In genomic region chr3:185253645-185254410, GRCh38 we compare ENCODE assay signal across 8 cellular contexts. TPM values are rescaled to one million over a fixed set of nuclear protein-coding genes. Genes with fewer than 3 reads are reported as not detected.
DNase-seq lines count a peak whose midpoint lies in the region; ATAC-seq and TF ChIP-seq lines count a peak whose summit lies in the region.

Gene EHHADH (minus strand): TSS chr3:185254049. CDS start chr3:185254022, 27 bp downstream.

- H3K9ac ChIP-seq in HUES6 (ENCODE audit: low read length) (peak within 1 kb of the TSS; percentile 62), SK-N-MC (ENCODE audit: insufficient read length) (peak within 1 kb of the TSS; percentile 86)

- peaks cover 7% of the 10 kb centered on the region in 2 donors for H3K9me3 Mint-ChIP-seq in activated naive CD4-positive, alpha-beta T cell treated with anti-CD3 and anti-CD28 coated beads, Interleukin-2, amount 50 U/mL, for 72 hours

- H3K27ac ChIP-seq in HUES6 (ENCODE audit: low read depth, low read length) (no peak within 1 kb of the TSS), SK-N-MC (peak within 1 kb of the TSS; percentile 50; the same call in 1 of the 2 replicates), tibial nerve (peak within 1 kb of the TSS in 3 of 4 donors; percentile 56 to 77 (median 61))

- no peaks in the 10 kb centered on the region for H3K36me3 ChIP-seq in HUES6 (ENCODE audit: control insufficient read depth, insufficient read depth, low read length)
- H3K36me3 ChIP-seq in SK-N-MC (ENCODE audit: insufficient read depth, low read length), result no peaks in the 10 kb centered on the region
- H3K36me3 ChIP-seq in tibial nerve, result no peaks in the 10 kb centered on the region

- H3K4me1 ChIP-seq in HUES6 (ENCODE audit: control insufficient read depth, insufficient read depth, low read length) (no peaks in the 10 kb centered on the region), tibial nerve (no peaks in the 10 kb centered on the region)

- peak in 1 of 5 experiments; percentile 17 for TF ChIP-seq CTCF in tibial nerve (IDR thresholded peaks at IDR 0.05)

- H3K27ac Mint-ChIP-seq in activated naive CD4-positive, alpha-beta T cell treated with anti-CD3 and anti-CD28 coated beads, Interleukin-2, amount 50 U/mL, for 72 hours, result no peak within 1 kb of the TSS

- H3K36me3 Mint-ChIP-seq in activated naive CD4-positive, alpha-beta T cell treated with anti-CD3 and anti-CD28 coated beads, Interleukin-2, amount 50 U/mL, for 72 hours, result peaks cover 10 to 19% of the 10 kb centered on the region in 2 donors

- intact Hi-C loops in Right ventricle myocardium superior (cut with DNase I) (no loop called here), posterior cingulate gyrus (cut with DNase I) (no loop called here)

- peak; percentile 96 to 97 for ATAC-seq in activated naive CD4-positive, alpha-beta T cell treated with anti-CD3 and anti-CD28 coated beads, Interleukin-2, amount 50 U/mL, for 72 hours
- ATAC-seq in Right ventricle myocardium superior (ENCODE audit: poor library complexity), result peak; percentile 100

- TF ChIP-seq EP300 in tibial nerve (IDR thresholded peaks at IDR 0.05), result peak in 1 of 2 donors; percentile 41

- 7 to 8% methylated on average over 51 to 53 of the region's 53 CpGs for WGBS in tibial nerve, 2 donors

- H3K4me3 ChIP-seq in HUES6 (ENCODE audit: low read depth, low read length) (peak within 1 kb of the TSS; percentile 69), SK-N-MC (peak within 1 kb of the TSS; percentile 84), tibial nerve (peak within 1 kb of the TSS; percentile 36 to 75 (median 57))

- TF ChIP-seq POLR2A in tibial nerve (IDR thresholded peaks at IDR 0.05), result no peak

- H3K9me3 ChIP-seq in HUES6 (ENCODE audit: control insufficient read depth, insufficient read depth, low read depth, low read length), result peaks cover 6% of the 10 kb centered on the region; the same call in 1 of the 2 replicates
- no peaks in the 10 kb centered on the region for H3K9me3 ChIP-seq in SK-N-MC (ENCODE audit: low read depth, low read length)
- H3K9me3 ChIP-seq in tibial nerve, result peaks cover 0 to 13% (median 3%) of the 10 kb centered on the region in 4 donors

- peak; percentile 90 for DNase-seq in AG08396 (ENCODE audit: low spot score)
- DNase-seq in GM19238 (ENCODE audit: insufficient read length, low spot score), result peak; percentile 32
- DNase-seq in SK-N-MC (ENCODE audit: low read depth, low spot score), result no peak
- DNase-seq in activated naive CD4-positive, alpha-beta T cell treated with anti-CD3 and anti-CD28 coated beads, Interleukin-2, amount 50 U/mL, for 72 hours (ENCODE audit: low spot score in 2 of 2), result peak; percentile 57 to 59
- DNase-seq in Right ventricle myocardium superior, result peak; percentile 90
- peak in 8 of 10 donors; percentile 9 to 90 (median 35) for DNase-seq in posterior cingulate gyrus
- DNase-seq in tibial nerve (ENCODE audit: low spot score in 2 of 2), result peak; percentile 32 to 39

- no peaks in the 10 kb centered on the region for H3K27me3 ChIP-seq in HUES6 (ENCODE audit: control insufficient read depth, insufficient read depth, low read length)
- H3K27me3 ChIP-seq in tibial nerve, result no peaks in the 10 kb centered on the region

RNA-seq across cellular contexts. Expression of gene EHHADH, which starts in this region (rescaled TPM):
- 1 to 10 TPM; 2.3 to 4.2 TPM for total RNA-seq in activated naive CD4-positive, alpha-beta T cell treated with anti-CD3 and anti-CD28 coated beads, Interleukin-2, amount 50 U/mL, for 72 hours
- total RNA-seq in Right ventricle myocardium superior, result 18.7 TPM
- 1 to 10 TPM; 3.1 to 5.2 (median 4.1) TPM for total RNA-seq in tibial nerve
